In the genomic region with DNA sequence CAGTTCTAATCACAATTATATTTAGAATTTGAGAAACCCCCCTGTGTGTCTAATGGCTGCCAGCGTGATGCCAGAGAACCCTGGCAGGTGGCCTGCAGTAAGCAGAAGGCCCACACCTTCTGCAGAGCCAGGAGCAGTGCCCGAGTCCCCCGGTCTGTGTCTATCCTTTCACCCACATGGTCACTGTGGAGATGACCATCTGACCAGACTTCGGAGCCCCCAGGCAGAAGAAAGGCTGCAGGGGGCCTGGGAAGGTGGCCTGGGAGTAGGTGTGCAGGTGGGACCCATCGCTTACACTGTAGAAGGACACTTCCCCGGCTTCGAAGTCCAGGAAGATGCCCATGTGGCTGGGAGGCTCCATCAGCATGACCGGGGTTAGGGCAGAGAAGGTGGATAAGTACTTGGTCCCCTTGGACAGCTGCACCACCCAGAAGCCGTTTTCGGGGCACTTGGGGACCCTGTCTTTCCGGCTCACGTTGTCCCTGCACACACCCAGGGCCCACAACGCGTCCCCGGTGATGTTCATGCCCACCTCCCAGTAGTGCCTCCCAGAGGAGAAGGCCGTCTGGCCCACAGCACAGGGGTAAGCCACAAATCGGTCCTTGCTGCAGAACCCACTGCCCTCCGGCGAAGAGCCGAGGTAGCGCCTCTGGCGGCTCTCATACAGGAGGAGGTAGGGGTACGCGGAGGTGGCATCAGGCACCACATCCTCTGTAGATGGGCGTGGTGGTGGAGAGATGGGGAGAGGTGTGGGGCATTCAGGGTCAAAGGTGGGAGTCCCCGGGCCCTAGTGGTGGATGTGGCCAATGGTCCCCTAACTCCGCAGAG, we compare ENCODE assay signal across 10 cellular contexts. TPM values are rescaled to one million over a fixed set of nuclear protein-coding genes. Genes with fewer than 3 reads are reported as not detected.
DNase-seq lines count a peak whose midpoint lies in the region; ATAC-seq and TF ChIP-seq lines count a peak whose summit lies in the region.
"Had no signal": no experiment of that assay in that cellular context is flagged by ENCODE, and none has a peak within 500 bp of the region (broad histone marks: within the 10 kb centered on the region; RNA-seq: fewer than 3 reads in every experiment).

No MANE protein-coding gene starts in this region.

- H3K27ac ChIP-seq in ACC112 (ENCODE audit: low read depth, low read length) (no peak overlapping the region), GM23338 (ENCODE audit: low read depth) (no peak overlapping the region), lower lobe of right lung (no peak overlapping the region), caudate nucleus (ENCODE audit: low read depth, low read length) (no peak overlapping the region)

- peaks cover 14% of the 10 kb centered on the region for H3K36me3 Mint-ChIP-seq in GM23338 (ENCODE audit: low read depth)
- peaks cover 13% of the 10 kb centered on the region for H3K36me3 Mint-ChIP-seq in activated naive CD8-positive, alpha-beta T cell treated with anti-CD3 and anti-CD28 coated beads, Interleukin-2, amount 10 ng/mL, durations not matched to agents 7 days and 5 days

- peak overlapping the region; percentile 92 for H3K4me2 ChIP-seq in GM23338

- H3K36me3 ChIP-seq in ACC112 (ENCODE audit: insufficient read depth, low read length) (no peaks in the 10 kb centered on the region), GM23338 (ENCODE audit: insufficient read depth) (no peaks in the 10 kb centered on the region), lower lobe of right lung (peaks cover 20% of the 10 kb centered on the region)

- TF ChIP-seq CTCF in GM23338 (conservative IDR thresholded peaks at IDR 0.05; ENCODE audit: low read depth in 2 of 2) (peak in 1 of 2 experiments; percentile 7; a peak in 1 of 4 replicates), lower lobe of right lung (IDR thresholded peaks at IDR 0.05) (no peak)

- no peaks in the 10 kb centered on the region for H3K9me2 ChIP-seq in GM23338 (ENCODE audit: insufficient read depth)

- peaks cover 27% of the 10 kb centered on the region for H3K4me1 ChIP-seq in ACC112 (ENCODE audit: control insufficient read depth, insufficient read depth, low read length, unreplicated experiment)
- peaks cover 15% of the 10 kb centered on the region for H3K4me1 ChIP-seq in GM23338 (ENCODE audit: insufficient read depth)
- peaks cover 37% of the 10 kb centered on the region for H3K4me1 ChIP-seq in lower lobe of right lung

- H2AFZ ChIP-seq in ACC112 (ENCODE audit: low read length, unreplicated experiment) (no peak overlapping the region), GM23338 (no peak overlapping the region)

- no peaks in the 10 kb centered on the region for H3K9me3 Mint-ChIP-seq in GM23338
- H3K9me3 Mint-ChIP-seq in activated naive CD8-positive, alpha-beta T cell treated with anti-CD3 and anti-CD28 coated beads, Interleukin-2, amount 10 ng/mL, durations not matched to agents 7 days and 5 days: no peaks in the 10 kb centered on the region

- H3K4me3 ChIP-seq in ACC112 (ENCODE audit: low read depth, low read length) (peak overlapping the region; percentile 99), GM23338 (peak overlapping the region; percentile 84), lower lobe of right lung (peak overlapping the region; percentile 75)

- DNase-seq in GM23338 (ENCODE audit: low spot score): no peak
- peak; percentile 32 for DNase-seq in activated naive CD8-positive, alpha-beta T cell treated with anti-CD3 and anti-CD28 coated beads, Interleukin-2, amount 10 ng/mL, durations not matched to agents 7 days and 5 days
- DNase-seq in lower lobe of right lung: no peak
- no peak for DNase-seq in stimulated activated naive CD4-positive, alpha-beta T cell treated with Interleukin-2 at 50 U/mL for 16 hours (lab: John Stamatoyannopoulos, UW)
- DNase-seq in caudate nucleus (lab: John Stamatoyannopoulos, UW): no peak
- DNase-seq: NCI-H446 treated with DMSO at 0.1 percent for 48 hours had no signal

- peaks cover 6% of the 10 kb centered on the region for H3K27me3 Mint-ChIP-seq in GM23338 (ENCODE audit: insufficient read depth, low read depth, poor library complexity)
- H3K27me3 Mint-ChIP-seq in activated naive CD8-positive, alpha-beta T cell treated with anti-CD3 and anti-CD28 coated beads, Interleukin-2, amount 10 ng/mL, durations not matched to agents 7 days and 5 days: no peaks in the 10 kb centered on the region

- POLR2A ChIA-PET in activated naive CD8-positive, alpha-beta T cell treated with anti-CD3 and anti-CD28 coated beads, Interleukin-2, amount 10 ng/mL, durations not matched to agents 7 days and 5 days (lab: Charles Lee): no interaction called here

- ATAC-seq in GM23338: no peak
- ATAC-seq in activated naive CD8-positive, alpha-beta T cell treated with anti-CD3 and anti-CD28 coated beads, Interleukin-2, amount 10 ng/mL, durations not matched to agents 7 days and 5 days (ENCODE audit: low read depth): no peak
- ATAC-seq in lower lobe of right lung: no peak
- no peak for ATAC-seq in HG03159 (IDR thresholded peaks at IDR 0.05; ENCODE audit: unreplicated experiment)
- no peak for ATAC-seq in GM21360 (IDR thresholded peaks at IDR 0.05; ENCODE audit: unreplicated experiment)

- H3K79me2 ChIP-seq in ACC112 (ENCODE audit: control insufficient read depth, insufficient read depth, low read length, unreplicated experiment) (peaks cover 47% of the 10 kb centered on the region), GM23338 (replicated peaks; ENCODE audit: insufficient read depth) (peaks cover 31% of the 10 kb centered on the region)

- H3K27ac Mint-ChIP-seq in GM23338: no peak overlapping the region
- H3K27ac Mint-ChIP-seq in activated naive CD8-positive, alpha-beta T cell treated with anti-CD3 and anti-CD28 coated beads, Interleukin-2, amount 10 ng/mL, durations not matched to agents 7 days and 5 days: peak overlapping the region; percentile 74

- H3K4me3 Mint-ChIP-seq in GM23338: peak overlapping the region; percentile 98
- peak overlapping the region; percentile 99 for H3K4me3 Mint-ChIP-seq in activated naive CD8-positive, alpha-beta T cell treated with anti-CD3 and anti-CD28 coated beads, Interleukin-2, amount 10 ng/mL, durations not matched to agents 7 days and 5 days

- no peaks in the 10 kb centered on the region for H3K27me3 ChIP-seq in ACC112 (ENCODE audit: insufficient read depth, low read length)
- H3K27me3 ChIP-seq in GM23338 (ENCODE audit: insufficient read depth): peaks cover 13% of the 10 kb centered on the region
- no peaks in the 10 kb centered on the region for H3K27me3 ChIP-seq in lower lobe of right lung (ENCODE audit: low read depth)

- H3K9me3 ChIP-seq in lower lobe of right lung: no peaks in the 10 kb centered on the region

- intact Hi-C loops in lower lobe of right lung (cut with DNase I): no loop called here

- 0 out of 2 replicates have a peak, but pooled peaks cover 4% of the 10 kb centered on the region for H3F3A ChIP-seq in GM23338 (replicated peaks; ENCODE audit: low read depth)

- peaks cover 21% of the 10 kb centered on the region for H3K4me1 Mint-ChIP-seq in GM23338
- H3K4me1 Mint-ChIP-seq in activated naive CD8-positive, alpha-beta T cell treated with anti-CD3 and anti-CD28 coated beads, Interleukin-2, amount 10 ng/mL, durations not matched to agents 7 days and 5 days: peaks cover 28% of the 10 kb centered on the region

- H4K20me1 ChIP-seq in GM23338 (replicated peaks; ENCODE audit: insufficient read depth): peaks cover 23% of the 10 kb centered on the region

TF ChIP-seq in GM23338, 12 proteins besides CTCF, POLR2A, EP300 and RAD21 (continues in another document):
- TF ChIP-seq EZH2 (IDR thresholded peaks at IDR 0.05; ENCODE audit: low read depth, unreplicated experiment) (no peak), REST (IDR thresholded peaks at IDR 0.05; ENCODE audit: unreplicated experiment) (no peak), CREB1 (CRISPR knock-in tag; IDR thresholded peaks at IDR 0.05; ENCODE audit: low read depth) (no peak), ZNF114 (CRISPR knock-in tag; IDR thresholded peaks at IDR 0.05) (no peak), EZH2phosphoT487 (IDR thresholded peaks at IDR 0.05; ENCODE audit: unreplicated experiment) (no peak), ZNF331 (CRISPR knock-in tag; IDR thresholded peaks at IDR 0.05; ENCODE audit: low read depth) (no peak), JUNB (IDR thresholded peaks at IDR 0.05; ENCODE audit: unreplicated experiment) (no peak), POLR2AphosphoS5 (IDR thresholded peaks at IDR 0.05; ENCODE audit: low read depth) (no peak)

RNA-seq across cellular contexts. Expression of gene TRIM11, which starts 1.6 kb away (rescaled TPM):
- total RNA-seq in GM23338 (2014; rRNA removed; shearing (Covaris generic)): 37.2 and 41.2 TPM in 2 replicates
- 16.2 and 17.5 TPM in 2 replicates for polyA plus RNA-seq in GM23338 (2016; fragmentation: Nextera tagmentation; extraction: Ambion mirVana)
- total RNA-seq in activated naive CD8-positive, alpha-beta T cell treated with anti-CD3 and anti-CD28 coated beads, Interleukin-2, amount 10 ng/mL, durations not matched to agents 7 days and 5 days: 10 to 100 TPM; 66.6 to 73.2 TPM
- 26.2 TPM for total RNA-seq in lower lobe of right lung

RNA-seq across cellular contexts. Expression of gene TRIM17, which starts 8.4 kb away (rescaled TPM):
- 1.1 and 1.4 TPM in 2 replicates for total RNA-seq in GM23338 (2014; rRNA removed; shearing (Covaris generic))
- polyA plus RNA-seq in GM23338 (2016; fragmentation: Nextera tagmentation; extraction: Ambion mirVana): 0.86 and 1.4 TPM in 2 replicates
- 1 to 10 TPM; 3.4 to 4.3 TPM for total RNA-seq in activated naive CD8-positive, alpha-beta T cell treated with anti-CD3 and anti-CD28 coated beads, Interleukin-2, amount 10 ng/mL, durations not matched to agents 7 days and 5 days
- 2.6 TPM for total RNA-seq in lower lobe of right lung
- total RNA-seq: Daoy had no signal
